Comparison of ENCODE assay signal across 8 cellular contexts in genomic region chrX:123960956-123961267, GRCh38. TPM values are rescaled to one million over a fixed set of nuclear protein-coding genes. Genes with fewer than 3 reads are reported as not detected.
A peak's percentile ranks its signal among the peaks of the same experiment; 100 is the strongest.
DNase-seq lines count a peak whose midpoint lies in the region; ATAC-seq and TF ChIP-seq lines count a peak whose summit lies in the region.

No MANE protein-coding gene starts in this region.

- no peaks in the 10 kb centered on the region for H3K4me1 ChIP-seq in right atrium auricular region
- no peaks in the 10 kb centered on the region for H3K4me1 ChIP-seq in uterus

- H3K36me3 ChIP-seq in right atrium auricular region (no peaks in the 10 kb centered on the region), uterus (no peaks in the 10 kb centered on the region)

- no peaks in the 10 kb centered on the region for H3K27me3 Mint-ChIP-seq in MCF 10A (ENCODE audit: insufficient read depth, unreplicated experiment)

- no peak for TF ChIP-seq CTCF in right atrium auricular region (IDR thresholded peaks at IDR 0.05)
- TF ChIP-seq CTCF in MCF 10A (IDR thresholded peaks at IDR 0.05; ENCODE audit: unreplicated experiment): no peak
- no peak for TF ChIP-seq CTCF in uterus (IDR thresholded peaks at IDR 0.05)

- no peak for TF ChIP-seq POLR2A in uterus (IDR thresholded peaks at IDR 0.05)

- H3K36me3 Mint-ChIP-seq in MCF 10A (ENCODE audit: insufficient read depth, unreplicated experiment): peaks cover 7% of the 10 kb centered on the region

- no peaks in the 10 kb centered on the region for H3K27me3 ChIP-seq in right atrium auricular region
- H3K27me3 ChIP-seq in uterus: no peaks in the 10 kb centered on the region

- POLR2A ChIA-PET in MCF 10A (lab: Yijun Ruan, JAX): interaction anchor here (1.1 to 3.2 kb wide), 5 partner anchors 16 to 125 kb away, joined by 3 to 22 read pairs (median 3); partner anchors contain the start of gene XIAP

- DNase-seq in right atrium auricular region (ENCODE audit: low spot score) (no peak), left cardiac atrium (no peak), MCF 10A (ENCODE audit: unreplicated experiment) (no peak), midbrain (lab: John Stamatoyannopoulos, UW) (peak; percentile 44), uterus (peak in 1 of 2 donors; percentile 16)
- DNase-seq in activated CD4-positive, alpha-beta T cell treated with anti-CD3 and anti-CD28 coated beads for 48 hours: no peak

- H3K9me3 ChIP-seq in right atrium auricular region: no peaks in the 10 kb centered on the region
- no peaks in the 10 kb centered on the region for H3K9me3 ChIP-seq in uterus

- CTCF ChIA-PET in MCF 10A (lab: Yijun Ruan, JAX): interaction anchor here (0.6 to 3.6 kb wide), 5 partner anchors 20 to 128 kb away, joined by 3 to 20 read pairs (median 3); no protein-coding TSS in a partner anchor

- no peaks in the 10 kb centered on the region for H3K9me3 Mint-ChIP-seq in MCF 10A (ENCODE audit: unreplicated experiment)

- H3K27ac Mint-ChIP-seq in MCF 10A (ENCODE audit: low read depth, unreplicated experiment): peak overlapping the region; percentile 99

- H3K27ac ChIP-seq in right atrium auricular region: peak overlapping the region; percentile 96 to 98
- H3K27ac ChIP-seq in uterus: peak overlapping the region; percentile 98 to 99

- BruUV-seq in MCF 10A (replicated peaks; lab: Mats Ljungman, UMichigan): TSS peak; percentile 18

- ATAC-seq in left cardiac atrium (no peak), GM19324 (IDR thresholded peaks at IDR 0.05; ENCODE audit: low FRiP score, unreplicated experiment) (no peak), HG02610 (IDR thresholded peaks at IDR 0.05; ENCODE audit: unreplicated experiment) (no peak)

- no peaks in the 10 kb centered on the region for H3K4me1 Mint-ChIP-seq in MCF 10A (ENCODE audit: insufficient read depth, unreplicated experiment)

- intact Hi-C loops in left cardiac atrium (cut with DNase I) (no loop called here), MCF 10A (cut with micrococcal nuclease) (loop anchor here (1.0 kb wide), 3 partner anchors 15 to 128 kb away; partner anchors contain the start of gene XIAP), uterus (cut with DNase I; ENCODE audit: low total_unique reads) (no loop called here)

- peak overlapping the region; percentile 92 for H3K4me3 Mint-ChIP-seq in MCF 10A (ENCODE audit: unreplicated experiment)

- H3K4me3 ChIP-seq in right atrium auricular region (peak overlapping the region; percentile 65 to 66), uterus (peak overlapping the region; percentile 52 to 57)

RNA-seq across cellular contexts. Expression of gene STAG2, which starts 0.6 kb away (rescaled TPM):
- total RNA-seq in right atrium auricular region: 10 to 100 TPM; 26.8 to 45.8 TPM
- 10 to 100 TPM; 31.8 to 34.6 TPM for total RNA-seq in left cardiac atrium
- 71.5 and 80.7 TPM in 2 replicates for total RNA-seq in MCF 10A (2022)
- total RNA-seq in uterus: 100 to 1,000 TPM in 2 of 4 donors, 10 to 100 TPM in 2; 32.5 to 170 (median 83.4) TPM
